Comparison of ENCODE assay signal across 11 cellular contexts in genomic region chr16:22092143-22092933, GRCh38. TPM values are rescaled to one million over a fixed set of nuclear protein-coding genes. Genes with fewer than 3 reads are reported as not detected.
DNase-seq lines count a peak whose midpoint lies in the region; ATAC-seq, FAIRE-seq and TF ChIP-seq lines count a peak whose summit lies in the region.
"Had no signal": no experiment of that assay in that cellular context is flagged by ENCODE, and none has a peak within 500 bp of the region (broad histone marks: within the 10 kb centered on the region; RNA-seq: fewer than 3 reads in every experiment).

Gene VWA3A, plus strand, starts transcription at chr16:22092541. Its CDS starts 97 bp downstream, at chr16:22092638.

- in situ Hi-C loops in GM13977 (cut with MboI; ENCODE audit: low pct_unique_long_range_greater_than_20kb, low sequenced_read_pairs, unreplicated experiment), result loop anchor here (10.0 kb wide), 1 partner anchor 82 kb away; no protein-coding TSS in a partner anchor

- H3K4me3 Mint-ChIP-seq in astrocyte (ENCODE audit: unreplicated experiment), result no peak within 1 kb of the TSS
- H3K4me3 Mint-ChIP-seq: activated CD8-positive, alpha-beta memory T cell treated with anti-CD3 and anti-CD28 coated beads, Interleukin-2, amount 10 ng/mL, durations not matched to agents 7 days and 5 days had no signal

- H3K36me3 ChIP-seq in astrocyte (ENCODE audit: insufficient read depth, low read length), result no peaks in the 10 kb centered on the region
- H3K36me3 ChIP-seq: BE2C had no signal

- FAIRE-seq in astrocyte (lab: Jason Lieb, UNC), result no peak

- intact Hi-C loops in right cardiac atrium (cut with DNase I), result no loop called here

- peak within 1 kb of the TSS; percentile 47 for H2AFZ ChIP-seq in astrocyte (ENCODE audit: low read depth, low read length)

- H3K27ac ChIP-seq in astrocyte (ENCODE audit: low read depth, low read length), result no peak within 1 kb of the TSS
- H3K27ac ChIP-seq in right cardiac atrium (ENCODE audit: low read length), result no peak within 1 kb of the TSS

- peaks cover 4% of the 10 kb centered on the region for H3K4me1 ChIP-seq in astrocyte (ENCODE audit: insufficient read depth, low read length)
- H3K4me1 ChIP-seq in right cardiac atrium (ENCODE audit: control insufficient read depth, insufficient read depth, low read length), result no peaks in the 10 kb centered on the region
- H3K4me1 ChIP-seq: BE2C had no signal

- DNase-seq in NCI-H345 (lab: John Stamatoyannopoulos, UW) (peak; percentile 3), NCI-H345 treated with DMSO at 0.1 percent for 48 hours (lab: John Stamatoyannopoulos, UW; ENCODE audit: unreplicated experiment) (no peak), astrocyte (ENCODE audit: low read depth) (peak; percentile 44), right cardiac atrium (peak in 1 of 3 donors; percentile 52), renal cortical epithelial cell (ENCODE audit: low read depth) (peak; percentile 70), GM13977 (ENCODE audit: low spot score) (no peak)
- DNase-seq in stimulated activated CD4-positive, alpha-beta T cell treated with anti-CD3 and anti-CD28 coated beads, Interleukin-4, amount 100 ng/mL, for 24 hours, result no peak
- DNase-seq: activated CD8-positive, alpha-beta memory T cell treated with anti-CD3 and anti-CD28 coated beads, Interleukin-2, amount 10 ng/mL, durations not matched to agents 7 days and 5 days; BE2C; foreskin melanocyte had no signal

- peak within 1 kb of the TSS; percentile 59 for H3K27ac Mint-ChIP-seq in astrocyte (ENCODE audit: unreplicated experiment)
- H3K27ac Mint-ChIP-seq: activated CD8-positive, alpha-beta memory T cell treated with anti-CD3 and anti-CD28 coated beads, Interleukin-2, amount 10 ng/mL, durations not matched to agents 7 days and 5 days had no signal

- WGBS in right cardiac atrium, result 34% methylated on average over 9 of the region's 9 CpGs

- peaks cover 7% of the 10 kb centered on the region for H3K27me3 Mint-ChIP-seq in astrocyte (ENCODE audit: low read depth, unreplicated experiment)

- H3K27me3 ChIP-seq in astrocyte (ENCODE audit: insufficient read depth, low read length) (peaks cover 5% of the 10 kb centered on the region), right cardiac atrium (ENCODE audit: control insufficient read depth, insufficient read depth) (no peaks in the 10 kb centered on the region)
- H3K27me3 ChIP-seq: BE2C had no signal

- ATAC-seq in right cardiac atrium (peak; percentile 55 to 78), GM21390 (IDR thresholded peaks at IDR 0.05; ENCODE audit: unreplicated experiment) (no peak)
- ATAC-seq: activated CD8-positive, alpha-beta memory T cell treated with anti-CD3 and anti-CD28 coated beads, Interleukin-2, amount 10 ng/mL, durations not matched to agents 7 days and 5 days had no signal

- TF ChIP-seq CTCF in astrocyte (IDR thresholded peaks at IDR 0.05; ENCODE audit: insufficient read depth, low read depth, low read length) (no peak), GM13977 (IDR thresholded peaks at IDR 0.05; ENCODE audit: extremely low read depth, insufficient read depth, missing control alignments) (no peak)

- no peaks in the 10 kb centered on the region for H4K20me1 ChIP-seq in astrocyte (ENCODE audit: insufficient read depth, low read length)

- H3K36me3 Mint-ChIP-seq in astrocyte (ENCODE audit: low read depth, unreplicated experiment), result peaks cover 2% of the 10 kb centered on the region
- H3K36me3 Mint-ChIP-seq: activated CD8-positive, alpha-beta memory T cell treated with anti-CD3 and anti-CD28 coated beads, Interleukin-2, amount 10 ng/mL, durations not matched to agents 7 days and 5 days had no signal

- H3K9me3 Mint-ChIP-seq in astrocyte (ENCODE audit: unreplicated experiment), result no peaks in the 10 kb centered on the region

- H3K9me3 ChIP-seq in astrocyte (ENCODE audit: insufficient read depth, low read depth, low read length) (no peaks in the 10 kb centered on the region), right cardiac atrium (ENCODE audit: control insufficient read depth, low read length) (no peaks in the 10 kb centered on the region)
- H3K9me3 ChIP-seq: BE2C had no signal

- H3K4me3 ChIP-seq in astrocyte (ENCODE audit: insufficient read depth, low read depth, low read length) (no peak within 1 kb of the TSS), right cardiac atrium (ENCODE audit: low read length) (no peak within 1 kb of the TSS)

- peaks cover 8% of the 10 kb centered on the region for H3K4me1 Mint-ChIP-seq in astrocyte (ENCODE audit: low read depth, unreplicated experiment)
- H3K4me1 Mint-ChIP-seq: activated CD8-positive, alpha-beta memory T cell treated with anti-CD3 and anti-CD28 coated beads, Interleukin-2, amount 10 ng/mL, durations not matched to agents 7 days and 5 days had no signal

- H3K4me2 ChIP-seq in astrocyte (ENCODE audit: low read length), result peak within 1 kb of the TSS; percentile 29

- H3K9ac ChIP-seq in astrocyte (ENCODE audit: low read length), result no peak within 1 kb of the TSS

- no peaks in the 10 kb centered on the region for H3K79me2 ChIP-seq in astrocyte (ENCODE audit: insufficient read depth, low read length)

RNA-seq across cellular contexts. Expression of gene VWA3A, which starts in this region (rescaled TPM):
- not detected in 2 replicates for total RNA-seq in astrocyte
- under 1 TPM in 2 of 4 donors, not detected in 2; 0.06 to 0.11 TPM for total RNA-seq in right cardiac atrium
- polyA plus RNA-seq in right cardiac atrium, result 0.09 TPM
- 0.10 TPM in 1 of 2 replicates, not detected in the other for total RNA-seq in renal cortical epithelial cell

Comparison
In these comparisons a context has a peak if more than half of its experiments do, and no peak if none do; other contexts are left out.
1. Peak in DNase-seq and H3K4me2 ChIP-seq in astrocyte; RNA of the gene not detected or under 1 TPM.
2. Peak in ATAC-seq in right cardiac atrium; RNA of the gene not detected or under 1 TPM.
3. Peak in DNase-seq in renal cortical epithelial cell; RNA of the gene not detected or under 1 TPM.